In genomic region chr9:101448680-101449070, GRCh38 we compare ENCODE assay signal across 1 cellular context.
TF ChIP-seq lines count a peak whose summit lies in the region.

No MANE protein-coding gene starts in this region.

TF ChIP-seq in endothelial cell of umbilical vein, 7 proteins besides CTCF, POLR2A, EP300 and RAD21:
- no peak for TF ChIP-seq JUN (IDR thresholded peaks at IDR 0.05; ENCODE audit: borderline replicate concordance, insufficient read depth, insufficient read length, low read depth)
- no peak for TF ChIP-seq FOS (IDR thresholded peaks at IDR 0.05; ENCODE audit: borderline replicate concordance, insufficient read depth, low read length)
- TF ChIP-seq MAX (IDR thresholded peaks at IDR 0.05; ENCODE audit: insufficient read depth, insufficient read length) = no peak
- TF ChIP-seq GATA2 (IDR thresholded peaks at IDR 0.05; ENCODE audit: insufficient read depth, insufficient read length, low read depth, low read length) = no peak
